8 cellular contexts compared by ENCODE assay signal in the genomic region with DNA sequence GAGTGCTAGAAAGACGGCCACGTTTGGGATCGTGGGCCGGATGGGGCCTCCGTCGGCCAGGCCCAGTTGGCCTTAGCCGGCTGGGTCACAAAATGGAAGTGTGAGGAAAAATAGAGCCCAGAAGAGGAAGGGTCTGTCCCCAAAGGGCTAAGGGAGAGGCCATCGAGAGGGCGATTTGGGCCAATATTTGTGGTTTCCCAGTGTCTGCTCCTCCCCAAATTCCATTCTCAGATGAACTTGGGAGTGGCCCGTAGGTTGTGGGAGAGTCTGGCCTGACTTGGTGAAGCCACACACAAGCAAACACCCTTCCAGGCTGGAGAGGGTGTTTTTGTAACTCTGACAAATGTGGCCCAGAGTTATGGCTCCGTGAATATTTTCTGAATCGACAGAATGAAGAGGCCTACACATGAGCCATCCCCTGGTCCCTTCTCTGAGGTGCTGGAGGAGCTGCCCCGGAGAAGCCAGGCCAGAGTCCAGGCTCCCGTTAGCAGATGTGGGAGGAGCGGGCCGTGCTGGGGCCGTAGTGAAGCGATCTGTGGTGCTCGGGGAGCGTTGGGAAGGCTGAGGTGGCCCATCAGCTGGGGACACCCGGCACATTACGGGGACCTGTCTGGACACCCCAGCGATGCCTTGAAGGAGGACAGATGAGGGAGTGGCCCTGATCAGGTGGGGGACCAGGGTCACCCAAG.
A peak's percentile ranks its signal among the peaks of the same experiment; 100 is the strongest.
DNase-seq lines count a peak whose midpoint lies in the region; ATAC-seq, FAIRE-seq and TF ChIP-seq lines count a peak whose summit lies in the region.

No MANE protein-coding gene starts in this region.

- H3K4ac ChIP-seq in IMR-90 (ENCODE audit: low read depth, low read length): peak overlapping the region; percentile 5

- peak overlapping the region; percentile 21 to 56; a peak in 3 of 4 replicates for H4K8ac ChIP-seq in IMR-90 (ENCODE audit: low read depth in 2 of 2, low read length in 2 of 2)

- in situ Hi-C loops in IMR-90 (cut with MboI; ENCODE audit: low sequenced_read_pairs): no loop called here

- H3K4me3 ChIP-seq in IMR-90 (ENCODE audit: insufficient read depth, low read depth, low read length) (no peak overlapping the region), breast epithelium (peak overlapping the region; percentile 85 to 98 (median 97)), keratinocyte (ENCODE audit: control insufficient read depth in 2 of 3, extremely low read depth in 1 of 3, insufficient read depth in 2 of 3, low read depth in 1 of 3, low read length in 3 of 3) (peak overlapping the region; percentile 90 to 96 (median 95))

- POLR2A ChIA-PET in IMR-90 (lab: Charles Lee; ENCODE audit: unreplicated experiment): no interaction called here

- H4K5ac ChIP-seq in IMR-90 (ENCODE audit: low read depth, low read length): peak overlapping the region; percentile 45; the same call in 1 of the 2 replicates

- peak overlapping the region; percentile 26; the same call in 1 of the 2 replicates for H2BK120ac ChIP-seq in IMR-90 (ENCODE audit: low read depth, low read length)

- peaks cover 53% of the 10 kb centered on the region for H3K4me1 ChIP-seq in IMR-90 (ENCODE audit: control insufficient read depth, insufficient read depth, low read length)
- H3K4me1 ChIP-seq in breast epithelium: peaks cover 0 to 9% of the 10 kb centered on the region in 2 donors
- H3K4me1 ChIP-seq in keratinocyte (ENCODE audit: control insufficient read depth, extremely low read depth, insufficient read depth, low read length): peaks cover 45% of the 10 kb centered on the region

- ATAC-seq in IMR-90 (ENCODE audit: low read depth): no peak
- ATAC-seq in HG02973 (IDR thresholded peaks at IDR 0.05; ENCODE audit: unreplicated experiment): no peak
- no peak for ATAC-seq in GM19397 (IDR thresholded peaks at IDR 0.05; ENCODE audit: unreplicated experiment)

- peak overlapping the region; percentile 31 for H4K91ac ChIP-seq in IMR-90 (ENCODE audit: insufficient read depth, low read depth, low read length)

- H3K4me2 ChIP-seq in IMR-90 (ENCODE audit: low read depth, low read length) (peak overlapping the region; percentile 21), keratinocyte (ENCODE audit: control insufficient read depth, extremely low read depth, insufficient read depth, low read depth, low read length) (peak overlapping the region; percentile 81)

- peak overlapping the region; percentile 18; the same call in 1 of the 2 replicates for H3K56ac ChIP-seq in IMR-90 (ENCODE audit: extremely low read depth, insufficient read depth, low read length)

- H2BK5ac ChIP-seq in IMR-90 (ENCODE audit: low read depth, low read length, poor library complexity, severe bottlenecking): peak overlapping the region; percentile 44

- TF ChIP-seq RAD21 in IMR-90 (IDR thresholded peaks at IDR 0.05; ENCODE audit: low read length): no peak

- H3K9me3 ChIP-seq in IMR-90 (ENCODE audit: control insufficient read depth, insufficient read depth, low read length) (no peaks in the 10 kb centered on the region), breast epithelium (no peaks in the 10 kb centered on the region), keratinocyte (ENCODE audit: control insufficient read depth, low read depth, low read length) (no peaks in the 10 kb centered on the region)

- WGBS in IMR-90 (ENCODE audit: extremely low coverage in 2 of 2, insufficient read length in 1 of 2), 2 experiments: 81% methylated on average over 9 of the region's 23 CpGs; no CpG with 5 or more reads in 1 of the 2 experiments

- no TSS peak for BruUV-seq in IMR-90 (replicated peaks; lab: Mats Ljungman, UMichigan)

- peaks cover 0 to 25% of the 10 kb centered on the region in 2 experiments; a peak in 2 of 4 replicates for H3K79me1 ChIP-seq in IMR-90 (ENCODE audit: low read depth in 1 of 2, low read length in 2 of 2)

- dilution Hi-C loops in IMR-90 (cut with HindIII; ENCODE audit: low sequenced_read_pairs, unreplicated experiment): no loop called here
- dilution Hi-C loops in keratinocyte (cut with MboI; ENCODE audit: extremely low pct_ligation_motif_present, low sequenced_read_pairs): no loop called here

- H3K27ac ChIP-seq in IMR-90 (ENCODE audit: insufficient read depth, low read length) (peak overlapping the region; percentile 10), breast epithelium (peak overlapping the region; percentile 99 to 100), keratinocyte (ENCODE audit: control insufficient read depth, insufficient read depth, low read length) (peak overlapping the region; percentile 98), temporal lobe (ENCODE audit: low read depth, low read length) (peak overlapping the region; percentile 98)

- DNase-seq in IMR-90 (peak; percentile 37), breast epithelium (ENCODE audit: low spot score in 2 of 2) (peak; percentile 66 to 73), keratinocyte (ENCODE audit: low read depth, low spot score) (no peak), foreskin melanocyte (no peak), HT-29 (ENCODE audit: low spot score) (no peak)

- H3K27me3 ChIP-seq in IMR-90 (ENCODE audit: control insufficient read depth, insufficient read depth, low read length): no peaks in the 10 kb centered on the region
- no peaks in the 10 kb centered on the region for H3K27me3 ChIP-seq in breast epithelium
- no peaks in the 10 kb centered on the region for H3K27me3 ChIP-seq in keratinocyte (ENCODE audit: control insufficient read depth, extremely low read depth, insufficient read depth, low read length)

- peak overlapping the region; percentile 80 for H3K23ac ChIP-seq in IMR-90 (ENCODE audit: low read depth, low read length)

- H2AK9ac ChIP-seq in IMR-90 (replicated peaks; ENCODE audit: low read depth, low read length, poor library complexity): peak overlapping the region; percentile 12

- no peak for TF ChIP-seq CTCF in IMR-90 (conservative IDR thresholded peaks at IDR 0.05; ENCODE audit: low read depth, low read length)
- no peak for TF ChIP-seq CTCF in breast epithelium (IDR thresholded peaks at IDR 0.05)
- no peak for TF ChIP-seq CTCF in keratinocyte (optimal IDR thresholded peaks at IDR 0.05 in 1 of 3, IDR thresholded peaks at IDR 0.05 in 1 of 3, conservative IDR thresholded peaks at IDR 0.05 in 1 of 3; ENCODE audit: extremely low read depth in 1 of 3, insufficient read depth in 2 of 3, low read length in 3 of 3)

- peak; percentile 48 for FAIRE-seq in keratinocyte (lab: Jason Lieb, UNC)

- no peak overlapping the region for H2BK15ac ChIP-seq in IMR-90 (ENCODE audit: low read depth, low read length)

- CTCF ChIA-PET in IMR-90 (lab: Yijun Ruan, JAX): interaction anchor here (0.7 to 1.3 kb wide), 2 partner anchors 8 to 71 kb away, joined by 3 read pairs; no protein-coding TSS in a partner anchor

- peaks cover 62% of the 10 kb centered on the region for H4K20me1 ChIP-seq in IMR-90 (ENCODE audit: insufficient read depth, low read length)
- H4K20me1 ChIP-seq in keratinocyte (ENCODE audit: control insufficient read depth, extremely low read depth, insufficient read depth, low read length): peaks cover 10% of the 10 kb centered on the region

- H2BK20ac ChIP-seq in IMR-90 (ENCODE audit: low read depth, low read length): no peak overlapping the region

- peaks cover 97% of the 10 kb centered on the region for H3K79me2 ChIP-seq in keratinocyte (ENCODE audit: control insufficient read depth, insufficient read depth, low read length)

- H2AK5ac ChIP-seq in IMR-90 (ENCODE audit: low read depth, low read length): peak overlapping the region; percentile 18; the same call in 1 of the 2 replicates

- H2AFZ ChIP-seq in IMR-90 (replicated peaks; ENCODE audit: low read length, poor library complexity): peak overlapping the region; percentile 19
- H2AFZ ChIP-seq in keratinocyte (ENCODE audit: control insufficient read depth, low read length): no peak overlapping the region

- H3K9ac ChIP-seq in IMR-90 (ENCODE audit: low read depth, low read length): peak overlapping the region; percentile 24; the same call in 1 of the 2 replicates
- peak overlapping the region; percentile 99 for H3K9ac ChIP-seq in keratinocyte (ENCODE audit: control insufficient read depth, extremely low read depth, insufficient read depth, low read length)

- H3K36me3 ChIP-seq in IMR-90 (ENCODE audit: control insufficient read depth, insufficient read depth, low read length) (peaks cover 32% of the 10 kb centered on the region), breast epithelium (no peaks in the 10 kb centered on the region), keratinocyte (ENCODE audit: control insufficient read depth in 2 of 2, extremely low read depth in 1 of 2, insufficient read depth in 2 of 2, low read length in 2 of 2) (peaks cover 14 to 53% of the 10 kb centered on the region in 2 experiments)

- intact Hi-C loops in IMR-90 (cut with micrococcal nuclease): no loop called here
- intact Hi-C loops in breast epithelium (cut with DNase I; ENCODE audit: low total_unique reads): no loop called here

- no peak overlapping the region for H3K18ac ChIP-seq in IMR-90 (ENCODE audit: low read depth, low read length)

- TF ChIP-seq POLR2A in IMR-90 (IDR thresholded peaks at IDR 0.05; ENCODE audit: low read depth, low read length) (no peak), breast epithelium (IDR thresholded peaks at IDR 0.05) (no peak)

- H3K14ac ChIP-seq in IMR-90 (replicated peaks; ENCODE audit: low read depth, low read length): 0 out of 2 replicates have a peak overlapping the region, but pooled peaks have one; percentile 8

- H3K9me1 ChIP-seq in IMR-90 (ENCODE audit: insufficient read depth, low read length) (peaks cover 13% of the 10 kb centered on the region), keratinocyte (ENCODE audit: control insufficient read depth, extremely low read depth, insufficient read depth, low read length) (no peaks in the 10 kb centered on the region)

TF ChIP-seq in IMR-90, 13 proteins besides CTCF, POLR2A, EP300 and RAD21 (continues in another document):
- TF ChIP-seq CEBPB (IDR thresholded peaks at IDR 0.05; ENCODE audit: low read depth, low read length): no peak
- no peak for TF ChIP-seq NFE2L2 (IDR thresholded peaks at IDR 0.05; ENCODE audit: low read depth, low read length)
- no peak for TF ChIP-seq MAZ (IDR thresholded peaks at IDR 0.05; ENCODE audit: borderline replicate concordance, low read depth, low read length)
- no peak for TF ChIP-seq FOS (IDR thresholded peaks at IDR 0.05; ENCODE audit: low read depth, low read length)
- TF ChIP-seq SMC3 (IDR thresholded peaks at IDR 0.05; ENCODE audit: low read depth, low read length): no peak
- no peak for TF ChIP-seq ELK1 (IDR thresholded peaks at IDR 0.05; ENCODE audit: borderline replicate concordance, low read depth, low read length)
- TF ChIP-seq CHD1 (IDR thresholded peaks at IDR 0.05; ENCODE audit: low read depth, low read length): no peak

Comparison
In these comparisons a context has a peak if more than half of its experiments do, and no peak if none do; other contexts are left out.
1. DNase-seq: peak in IMR-90 (single experiment) and breast epithelium (2 of 2); none in keratinocyte (single experiment), foreskin melanocyte (single experiment) and HT-29 (single experiment).
2. H3K27ac ChIP-seq: peak in every context shown above with its lines; median percentile 100 in breast epithelium; 98 in keratinocyte; 98 in temporal lobe; 10 in IMR-90.